ENCODE assay signal across 8 cellular contexts in genomic region chr2:28958689-28959088, GRCh38. TPM values are rescaled to one million over a fixed set of nuclear protein-coding genes. Genes with fewer than 3 reads are reported as not detected.
DNase-seq lines count a peak whose midpoint lies in the region; ATAC-seq and TF ChIP-seq lines count a peak whose summit lies in the region.

No MANE protein-coding gene starts in this region.

- peaks cover 15% of the 10 kb centered on the region for H3K27me3 Mint-ChIP-seq in neural crest cell (ENCODE audit: low read depth)

- DNase-seq in DMS153 (lab: John Stamatoyannopoulos, UW) = peak; percentile 34
- peak; percentile 94 for DNase-seq in HT-29 (ENCODE audit: low spot score)
- DNase-seq in NCI-H748 treated with DMSO at 0.1 percent for 48 hours (lab: John Stamatoyannopoulos, UW) = peak; percentile 8
- DNase-seq in activated T-cell treated with anti-CD3 and anti-CD28 coated beads, Interleukin-2, amount 50 U/mL, for 1 hour = peak; percentile 39
- DNase-seq in fibroblast of the conjunctiva (ENCODE audit: low read depth) = peak; percentile 65
- DNase-seq in neural crest cell (ENCODE audit: low read depth, low spot score) = peak; percentile 55
- no peak for DNase-seq in effector CD8-positive, alpha-beta T cell (lab: John Stamatoyannopoulos, UW)

- ATAC-seq in GM18502 (IDR thresholded peaks at IDR 0.05; ENCODE audit: poor library complexity, unreplicated experiment) = no peak

- H3K9me3 Mint-ChIP-seq in neural crest cell = no peaks in the 10 kb centered on the region

- TF ChIP-seq CTCF in neural crest cell (conservative IDR thresholded peaks at IDR 0.05) = peak; percentile 83

- peaks cover 22% of the 10 kb centered on the region for H3K4me1 Mint-ChIP-seq in neural crest cell

- H3K27ac Mint-ChIP-seq in neural crest cell (ENCODE audit: unreplicated experiment) = no peak overlapping the region

- no peaks in the 10 kb centered on the region for H3K36me3 Mint-ChIP-seq in neural crest cell (ENCODE audit: low read depth)

- H3K4me3 Mint-ChIP-seq in neural crest cell = no peak overlapping the region

RNA-seq across cellular contexts. Expression of gene TOGARAM2, which starts 22.4 kb away (rescaled TPM):
- 0.20 and 0.83 TPM in 2 replicates for total RNA-seq in HT-29 (2014; rRNA removed; shearing (Covaris generic))
- total RNA-seq in neural crest cell = 0.35 TPM in 1 of 2 replicates, not detected in the other
